Comparison of ENCODE assay signal across 6 cellular contexts in the genomic region with DNA sequence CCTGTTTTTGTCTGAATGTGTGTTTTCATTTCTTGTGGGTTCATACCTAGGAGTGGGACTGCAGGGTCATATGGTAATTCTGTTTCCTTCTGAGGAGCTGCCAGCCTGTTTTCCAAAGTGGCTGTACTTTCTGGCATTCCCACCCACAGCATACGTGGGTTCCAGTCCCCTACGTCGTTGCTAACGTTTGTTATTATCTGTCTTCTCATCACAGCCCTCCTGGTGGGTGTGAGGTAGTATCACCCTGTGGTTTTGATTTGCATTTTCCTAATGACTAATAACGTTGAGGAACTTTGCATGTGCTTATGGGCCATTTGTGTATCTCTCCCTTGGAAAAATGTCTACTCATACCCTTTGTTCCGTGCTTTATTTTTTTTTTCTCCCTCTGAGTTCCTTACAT. TPM values are rescaled to one million over a fixed set of nuclear protein-coding genes. Genes with fewer than 3 reads are reported as not detected.
DNase-seq lines count a peak whose midpoint lies in the region; ATAC-seq, FAIRE-seq and TF ChIP-seq lines count a peak whose summit lies in the region.
"Not testable (repeated sequence)": the region's sequence is repeated elsewhere in the genome, so short reads cannot be mapped to it uniquely, and the experiment has no call there.

No MANE protein-coding gene starts in this region.

- not testable (repeated sequence) for H3K4me3 Mint-ChIP-seq in activated T-cell treated with anti-CD3 and anti-CD28 coated beads, Interleukin-2, amount 50 U/mL, for 72 hours; stimulated activated naive B cell treated with anti-CD40 and anti-IgM and Interleukin-4, amounts not matched to agents 10 μg/mL and 1 μg/mL and 100 μg/mL, for 72 hours

- ATAC-seq in activated CD4-positive, CD25-positive, alpha-beta regulatory T cell treated with anti-CD3 and anti-CD28 coated beads, Interleukin-2, amount 50 U/mL, for 24 hours = peak; percentile 87 to 89
- peak; percentile 79 to 84 for ATAC-seq in activated T-cell treated with anti-CD3 and anti-CD28 coated beads, Interleukin-2, amount 50 U/mL, for 72 hours (replicated peaks in 1 of 2)
- ATAC-seq in GM12878 = peak; percentile 38
- ATAC-seq in stimulated activated naive B cell treated with anti-CD40 and anti-IgM and Interleukin-4, amounts not matched to agents 10 μg/mL and 1 μg/mL and 100 μg/mL, for 72 hours (replicated peaks) = peak; percentile 68 to 79

- H4K20me1 ChIP-seq in GM12878 (ENCODE audit: control insufficient read depth, insufficient read depth); keratinocyte (ENCODE audit: control insufficient read depth, extremely low read depth, insufficient read depth, low read length): not testable (repeated sequence)

- not testable (repeated sequence) for DNase-seq in GM12891 (ENCODE audit: insufficient read length, low spot score); activated T-cell treated with anti-CD3 and anti-CD28 coated beads, Interleukin-2, amount 50 U/mL, for 72 hours; GM12878 (ENCODE audit: low read depth, low spot score); keratinocyte (ENCODE audit: low read depth, low spot score); stimulated activated naive B cell treated with anti-CD40 and anti-IgM and Interleukin-4, amounts not matched to agents 10 μg/mL and 1 μg/mL and 100 μg/mL, for 72 hours

- not testable (repeated sequence) for TF ChIP-seq POLR2A in GM12891 (IDR thresholded peaks at IDR 0.05; ENCODE audit: low read depth, low read length); GM12878 (IDR thresholded peaks at IDR 0.05; ENCODE audit: low read depth, low read length)

- H3K4me3 ChIP-seq in GM12878; keratinocyte (ENCODE audit: control insufficient read depth in 2 of 3, extremely low read depth in 1 of 3, insufficient read depth in 2 of 3, low read depth in 1 of 3, low read length in 3 of 3): not testable (repeated sequence)

- peak; percentile 83 for FAIRE-seq in GM12891 (lab: Jason Lieb, UNC)
- FAIRE-seq in GM12878 (lab: Jason Lieb, UNC) = not testable (repeated sequence)
- peak; percentile 26 for FAIRE-seq in keratinocyte (lab: Jason Lieb, UNC)

- CTCF ChIA-PET in GM12878 (lab: Yijun Ruan, JAX) = not testable (repeated sequence)

- POLR2A ChIA-PET in GM12878 (lab: Charles Lee) = not testable (repeated sequence)

- H3K79me2 ChIP-seq in GM12878 (ENCODE audit: control insufficient read depth, insufficient read depth, low read length); keratinocyte (ENCODE audit: control insufficient read depth, insufficient read depth, low read length): not testable (repeated sequence)

- RAD21 ChIA-PET in GM12878 (lab: Charles Lee; ENCODE audit: unreplicated experiment) = not testable (repeated sequence)

- not testable (repeated sequence) for H3K36me3 ChIP-seq in GM12878 (ENCODE audit: control insufficient read depth in 2 of 2, insufficient read depth in 2 of 2, low read length in 1 of 2); keratinocyte (ENCODE audit: control insufficient read depth in 2 of 2, extremely low read depth in 1 of 2, insufficient read depth in 2 of 2, low read length in 2 of 2)

- TF ChIP-seq EP300 in GM12878 (IDR thresholded peaks at IDR 0.05; ENCODE audit: borderline replicate concordance in 1 of 2, control insufficient read depth in 1 of 2, low read depth in 2 of 2, low read length in 2 of 2) = not testable (repeated sequence)

- intact Hi-C loops in GM12878 (cut with micrococcal nuclease; ENCODE audit: unreplicated experiment) = not testable (repeated sequence)

- not testable (repeated sequence) for BruUV-seq in GM12878 (replicated peaks; lab: Mats Ljungman, UMichigan)

- in situ Hi-C loops in GM12878 (cut with MboI) = not testable (repeated sequence)

- not testable (repeated sequence) for H3K27ac ChIP-seq in GM12878 (ENCODE audit: control insufficient read depth, insufficient read depth); keratinocyte (ENCODE audit: control insufficient read depth, insufficient read depth, low read length)

- not testable (repeated sequence) for H3K27me3 ChIP-seq in GM12878 (replicated peaks in 1 of 2; ENCODE audit: control insufficient read depth in 2 of 2, insufficient read depth in 2 of 2, low read length in 1 of 2); keratinocyte (ENCODE audit: control insufficient read depth, extremely low read depth, insufficient read depth, low read length)

- not testable (repeated sequence) for TF ChIP-seq RAD21 in GM12878 (IDR thresholded peaks at IDR 0.05; ENCODE audit: insufficient read depth, low read depth, low read length)

- H3K36me3 Mint-ChIP-seq in activated T-cell treated with anti-CD3 and anti-CD28 coated beads, Interleukin-2, amount 50 U/mL, for 72 hours (ENCODE audit: insufficient read depth in 2 of 2); stimulated activated naive B cell treated with anti-CD40 and anti-IgM and Interleukin-4, amounts not matched to agents 10 μg/mL and 1 μg/mL and 100 μg/mL, for 72 hours: not testable (repeated sequence)

- not testable (repeated sequence) for H3K4me1 ChIP-seq in GM12878 (ENCODE audit: control insufficient read depth, insufficient read depth, low read length); keratinocyte (ENCODE audit: control insufficient read depth, extremely low read depth, insufficient read depth, low read length)

- not testable (repeated sequence) for H3K27ac Mint-ChIP-seq in activated T-cell treated with anti-CD3 and anti-CD28 coated beads, Interleukin-2, amount 50 U/mL, for 72 hours; stimulated activated naive B cell treated with anti-CD40 and anti-IgM and Interleukin-4, amounts not matched to agents 10 μg/mL and 1 μg/mL and 100 μg/mL, for 72 hours

- not testable (repeated sequence) for H3K9me3 Mint-ChIP-seq in activated T-cell treated with anti-CD3 and anti-CD28 coated beads, Interleukin-2, amount 50 U/mL, for 72 hours; stimulated activated naive B cell treated with anti-CD40 and anti-IgM and Interleukin-4, amounts not matched to agents 10 μg/mL and 1 μg/mL and 100 μg/mL, for 72 hours

- H3K9ac ChIP-seq in GM12878 (ENCODE audit: control insufficient read depth, insufficient read depth, low read length); keratinocyte (ENCODE audit: control insufficient read depth, extremely low read depth, insufficient read depth, low read length): not testable (repeated sequence)

- TF ChIP-seq CTCF in GM12878 (IDR thresholded peaks at IDR 0.05 in 2 of 3, conservative IDR thresholded peaks at IDR 0.05 in 1 of 3; ENCODE audit: control insufficient read depth in 2 of 3, extremely low read depth in 1 of 3, insufficient read depth in 1 of 3, low read depth in 3 of 3, low read length in 3 of 3); keratinocyte (optimal IDR thresholded peaks at IDR 0.05 in 1 of 3, IDR thresholded peaks at IDR 0.05 in 1 of 3, conservative IDR thresholded peaks at IDR 0.05 in 1 of 3; ENCODE audit: extremely low read depth in 1 of 3, insufficient read depth in 2 of 3, low read length in 3 of 3): not testable (repeated sequence)

- SMC1A ChIA-PET in GM12878 (lab: Charles Lee; ENCODE audit: uncharacterized antibody, unreplicated experiment) = not testable (repeated sequence)

- H3K9me3 ChIP-seq in GM12878 (replicated peaks; ENCODE audit: control insufficient read depth, insufficient read depth, low read length); keratinocyte (ENCODE audit: control insufficient read depth, low read depth, low read length): not testable (repeated sequence)

- dilution Hi-C loops in keratinocyte (cut with MboI; ENCODE audit: extremely low pct_ligation_motif_present, low sequenced_read_pairs) = not testable (repeated sequence)

- H3K27me3 Mint-ChIP-seq in activated T-cell treated with anti-CD3 and anti-CD28 coated beads, Interleukin-2, amount 50 U/mL, for 72 hours (ENCODE audit: low read depth); stimulated activated naive B cell treated with anti-CD40 and anti-IgM and Interleukin-4, amounts not matched to agents 10 μg/mL and 1 μg/mL and 100 μg/mL, for 72 hours: not testable (repeated sequence)

- H3K4me2 ChIP-seq in GM12878 (ENCODE audit: control insufficient read depth, insufficient read depth); keratinocyte (ENCODE audit: control insufficient read depth, extremely low read depth, insufficient read depth, low read depth, low read length): not testable (repeated sequence)

- not testable (repeated sequence) for H2AFZ ChIP-seq in GM12878 (ENCODE audit: control insufficient read depth, low read depth, low read length); keratinocyte (ENCODE audit: control insufficient read depth, low read length)

- not testable (repeated sequence) for H3K4me1 Mint-ChIP-seq in activated T-cell treated with anti-CD3 and anti-CD28 coated beads, Interleukin-2, amount 50 U/mL, for 72 hours (ENCODE audit: low read depth); stimulated activated naive B cell treated with anti-CD40 and anti-IgM and Interleukin-4, amounts not matched to agents 10 μg/mL and 1 μg/mL and 100 μg/mL, for 72 hours

- H3K9me1 ChIP-seq in keratinocyte (ENCODE audit: control insufficient read depth, extremely low read depth, insufficient read depth, low read length) = not testable (repeated sequence)

- no CpG with 5 or more reads among the region's 6 CpGs for WGBS in GM12878 (ENCODE audit: insufficient coverage, insufficient replicate concordance, low lambda C conversion rate, missing lambda C conversion rate)

RNA-seq across cellular contexts. Expression of gene KCTD5, which starts 55.3 kb away (rescaled TPM):
- polyA plus RNA-seq in GM12891 (2012; ENCODE audit: low read depth, missing spikeins) = 21.6 TPM
- 10 to 100 TPM; 44.8 to 50.2 TPM for total RNA-seq in activated T-cell treated with anti-CD3 and anti-CD28 coated beads, Interleukin-2, amount 50 U/mL, for 72 hours
- 17.9 and 27.0 TPM in 2 replicates for total RNA-seq in GM12878 (2013; cell fraction: nucleolus; rRNA removed)
- total RNA-seq in GM12878 (2014; rRNA removed) (36.1 and 40.9 TPM in 2 replicates), GM12878 (2014; rRNA removed; fragmentation: Illumina TruSeq; extraction: Trizol) (24.1 and 24.2 TPM in 2 replicates), GM12878 (2021) (36.1 and 36.5 TPM in 2 replicates)
- 16.7 TPM for polyA plus RNA-seq in GM12878 (2011; ENCODE audit: low read depth)
- polyA plus RNA-seq in GM12878 (2011; rRNA removed) (42.4 and 50.2 TPM in 2 replicates), GM12878 (2014; fragmentation: Illumina TruSeq; extraction: Trizol) (18.1 and 24.7 TPM in 2 replicates), GM12878 (2014; fragmentation: Nextera tagmentation; extraction: Ambion mirVana) (1 to 10 TPM in 1 of 2 experiments, under 1 TPM in 1; 0.58 to 3.0 TPM), GM12878 (2014; rRNA removed) (56.4 and 57.9 TPM in 2 replicates), GM12878 (2016; fragmentation: Nextera tagmentation; extraction: Ambion mirVana) (10 to 100 TPM; 38.1 to 42.3 TPM), keratinocyte (29.0 to 41.1 TPM (median 36.1 TPM) in 3 replicates)
- polyA plus RNA-seq in GM12878 (2011; cell fraction: cytosol; rRNA removed) = 62.7 and 95.3 TPM in 2 replicates
- 42.2 and 48.1 TPM in 2 replicates for polyA plus RNA-seq in GM12878 (2011; cell fraction: nucleus; rRNA removed)
- polyA plus RNA-seq in GM12878 (2012) = 23.3 and 35.2 TPM in 2 replicates
- 34.3 and 36.0 TPM in 2 replicates for polyA minus RNA-seq in GM12878 (2011; rRNA and poly(A)+ RNA removed)
- polyA minus RNA-seq in GM12878 (2011; cell fraction: cytosol; rRNA and poly(A)+ RNA removed) = 13.5 and 17.0 TPM in 2 replicates
- polyA minus RNA-seq in GM12878 (2011; cell fraction: nucleus; rRNA and poly(A)+ RNA removed) = 39.0 and 51.4 TPM in 2 replicates
- 65.3 TPM for polyA plus RNA-seq in keratinocyte (2011; ENCODE audit: low read depth)
- polyA plus RNA-seq in keratinocyte (2011; cell fraction: cytosol; rRNA removed) = 26.3 and 41.3 TPM in 2 replicates
- polyA plus RNA-seq in keratinocyte (2011; cell fraction: nucleus; rRNA removed) = 38.9 and 43.7 TPM in 2 replicates
- 27.1 and 31.1 TPM in 2 replicates for polyA plus RNA-seq in keratinocyte (2012; ENCODE audit: low replicate concordance)
- 21.5 to 50.1 TPM (median 23.4 TPM) in 3 replicates for polyA minus RNA-seq in keratinocyte
- 38.0 TPM for polyA minus RNA-seq in keratinocyte (2011; cell fraction: cytosol; rRNA and poly(A)+ RNA removed)
- 19.9 and 28.2 TPM in 2 replicates for polyA minus RNA-seq in keratinocyte (2011; cell fraction: nucleus; rRNA and poly(A)+ RNA removed)

Comparison
In these comparisons a context has a peak if more than half of its experiments do, and no peak if none do; other contexts are left out.
1. ATAC-seq: peak in every context shown above with its lines; median percentile 88 in activated CD4-positive, CD25-positive, alpha-beta regulatory T cell treated with anti-CD3 and anti-CD28 coated beads, Interleukin-2, amount 50 U/mL, for 24 hours; 82 in activated T-cell treated with anti-CD3 and anti-CD28 coated beads, Interleukin-2, amount 50 U/mL, for 72 hours; 74 in stimulated activated naive B cell treated with anti-CD40 and anti-IgM and Interleukin-4, amounts not matched to agents 10 μg/mL and 1 μg/mL and 100 μg/mL, for 72 hours; 38 in GM12878.